29 cellular contexts compared by ENCODE assay signal in the genomic region with DNA sequence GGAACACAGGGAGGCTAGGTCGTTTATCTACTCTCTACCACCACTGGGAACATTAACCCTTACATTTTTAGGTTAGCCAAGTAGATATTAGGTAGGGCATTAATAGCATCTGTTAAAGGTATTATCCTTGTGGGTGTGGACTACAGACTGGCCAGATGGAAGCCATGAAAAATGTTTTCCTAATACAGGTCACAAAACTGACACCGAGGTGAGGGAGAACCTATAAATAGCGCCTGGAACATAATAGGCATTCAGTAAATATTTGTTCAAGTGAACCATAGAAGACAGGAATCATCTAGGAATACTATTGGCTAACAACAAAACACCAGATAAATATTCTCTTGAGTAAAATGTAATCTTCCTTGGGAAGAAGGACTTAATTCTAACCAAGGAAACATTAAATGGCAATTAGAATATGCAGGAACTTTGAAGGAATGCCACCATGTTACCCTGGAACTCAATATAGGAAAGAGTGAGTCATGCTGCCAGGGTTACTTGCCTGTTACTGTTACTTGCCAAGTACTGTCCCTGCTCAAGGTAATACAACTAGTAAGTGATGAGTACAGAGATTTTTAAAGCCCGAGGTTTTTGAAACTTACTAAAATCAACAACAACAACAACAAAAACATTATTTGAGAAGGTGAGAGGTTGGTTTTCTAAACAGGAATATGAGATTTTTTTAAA.
"Had no signal": no experiment of that assay in that cellular context is flagged by ENCODE, and none has a peak within 500 bp of the region (broad histone marks: within the 10 kb centered on the region; RNA-seq: fewer than 3 reads in every experiment).

No MANE protein-coding gene starts in this region.

- H3K9me3 ChIP-seq: ascending aorta had no signal

- H3K36me3 Mint-ChIP-seq: activated CD4-positive, alpha-beta memory T cell treated with anti-CD3 and anti-CD28 coated beads for 36 hours; activated naive CD4-positive, alpha-beta T cell treated with anti-CD3 and anti-CD28 coated beads, Interleukin-2, amount 50 U/mL, for 72 hours; T-cell had no signal

- H3K4me3 Mint-ChIP-seq: activated B cell treated with CpG ODN at 0.5 μM for 24 hours; activated CD4-positive, alpha-beta memory T cell treated with anti-CD3 and anti-CD28 coated beads for 36 hours; activated CD4-positive, alpha-beta T cell treated with anti-CD3 and anti-CD28 coated beads, Interleukin-2, amount 10 ng/mL, durations not matched to agents 24 days and 14 days; activated naive CD8-positive, alpha-beta T cell treated with anti-CD3 and anti-CD28 coated beads, Interleukin-2, amount 50 U/mL, for 24 hours; activated T-cell treated with anti-CD3 and anti-CD28 coated beads, Interleukin-2, amount 50 U/mL, for 4 hours; T-cell had no signal

- ATAC-seq: activated naive CD4-positive, alpha-beta T cell treated with anti-CD3 and anti-CD28 coated beads, Interleukin-2, amount 50 U/mL, for 72 hours; activated naive CD8-positive, alpha-beta T cell treated with anti-CD3 and anti-CD28 coated beads, Interleukin-2, amount 50 U/mL, for 24 hours; activated T-cell treated with anti-CD3 and anti-CD28 coated beads, Interleukin-2, amount 50 U/mL, for 4 hours; T-cell had no signal

- H3K27me3 ChIP-seq: ascending aorta had no signal

- H3K4me1 ChIP-seq: ascending aorta had no signal

- H3K4me1 Mint-ChIP-seq: activated B cell treated with CpG ODN at 0.5 μM for 24 hours; activated CD4-positive, alpha-beta T cell treated with anti-CD3 and anti-CD28 coated beads, Interleukin-2, amount 10 ng/mL, durations not matched to agents 24 days and 14 days; activated naive CD8-positive, alpha-beta T cell treated with anti-CD3 and anti-CD28 coated beads, Interleukin-2, amount 50 U/mL, for 24 hours; T-cell had no signal

- H3K27me3 Mint-ChIP-seq: activated B cell treated with CpG ODN at 0.5 μM for 24 hours; activated CD4-positive, alpha-beta memory T cell treated with anti-CD3 and anti-CD28 coated beads for 36 hours; activated CD4-positive, alpha-beta T cell treated with anti-CD3 and anti-CD28 coated beads, Interleukin-2, amount 10 ng/mL, durations not matched to agents 24 days and 14 days; activated naive CD8-positive, alpha-beta T cell treated with anti-CD3 and anti-CD28 coated beads, Interleukin-2, amount 50 U/mL, for 24 hours had no signal

- H3K27ac ChIP-seq: ascending aorta, SK-N-MC had no signal

- H3K4me3 ChIP-seq: ascending aorta, SK-N-MC had no signal

- H3K27ac Mint-ChIP-seq: activated B cell treated with CpG ODN at 0.5 μM for 24 hours; activated CD4-positive, alpha-beta memory T cell treated with anti-CD3 and anti-CD28 coated beads for 36 hours; activated CD4-positive, alpha-beta T cell treated with anti-CD3 and anti-CD28 coated beads, Interleukin-2, amount 10 ng/mL, durations not matched to agents 24 days and 14 days; activated naive CD4-positive, alpha-beta T cell treated with anti-CD3 and anti-CD28 coated beads, Interleukin-2, amount 50 U/mL, for 72 hours; activated naive CD8-positive, alpha-beta T cell treated with anti-CD3 and anti-CD28 coated beads, Interleukin-2, amount 50 U/mL, for 24 hours; T-cell had no signal

- FAIRE-seq: TTC549 had no signal

- DNase-seq: activated B cell treated with CpG ODN at 0.5 μM for 24 hours; activated CD4-positive, alpha-beta memory T cell treated with anti-CD3 and anti-CD28 coated beads for 36 hours; activated CD4-positive, alpha-beta T cell treated with anti-CD3 and anti-CD28 coated beads for 1 hour; activated CD4-positive, alpha-beta T cell treated with anti-CD3 and anti-CD28 coated beads, Interleukin-2, amount 10 ng/mL, durations not matched to agents 24 days and 14 days; activated CD8-positive, alpha-beta memory T cell treated with anti-CD3 and anti-CD28 coated beads for 24 hours; activated effector memory CD4-positive, alpha-beta T cell treated with anti-CD3 and anti-CD28 coated beads, Interleukin-2, amount 50 U/mL, for 16 hours; activated naive CD4-positive, alpha-beta T cell treated with Interleukin-2 at 50 U/mL for 16 hours; activated naive CD8-positive, alpha-beta T cell treated with anti-CD3 and anti-CD28 coated beads, Interleukin-2, amount 50 U/mL, for 24 hours; activated T-cell treated with anti-CD3 and anti-CD28 coated beads, Interleukin-2, amount 50 U/mL, for 4 hours; amniotic stem cell; caudate nucleus; Kasumi-1; KBM-7; NCI-H1092 treated with DMSO at 0.1 percent for 48 hours; NCI-H1417 treated with DMSO at 0.1 percent for 48 hours; NCI-H1694; NCI-H2029; NCI-H2107; NCI-H345; NCI-H510A treated with DMSO at 0.1 percent for 48 hours; NCI-H774; SIG-M5; T-cell; T-helper 2 cell; T1000 had no signal

- H3K9me3 Mint-ChIP-seq: activated B cell treated with CpG ODN at 0.5 μM for 24 hours; activated CD4-positive, alpha-beta memory T cell treated with anti-CD3 and anti-CD28 coated beads for 36 hours; activated CD4-positive, alpha-beta T cell treated with anti-CD3 and anti-CD28 coated beads, Interleukin-2, amount 10 ng/mL, durations not matched to agents 24 days and 14 days; activated naive CD4-positive, alpha-beta T cell treated with anti-CD3 and anti-CD28 coated beads, Interleukin-2, amount 50 U/mL, for 72 hours; activated naive CD8-positive, alpha-beta T cell treated with anti-CD3 and anti-CD28 coated beads, Interleukin-2, amount 50 U/mL, for 24 hours; activated T-cell treated with anti-CD3 and anti-CD28 coated beads, Interleukin-2, amount 50 U/mL, for 4 hours; T-cell had no signal

- H3K36me3 ChIP-seq: ascending aorta had no signal
